In genomic region chr10:4102802-4103344, GRCh38 we compare ENCODE assay signal across 17 cellular contexts.
A peak's percentile ranks its signal among the peaks of the same experiment; 100 is the strongest.
DNase-seq lines count a peak whose midpoint lies in the region; ATAC-seq and TF ChIP-seq lines count a peak whose summit lies in the region.
"Had no signal": no experiment of that assay in that cellular context is flagged by ENCODE, and none has a peak within 500 bp of the region (broad histone marks: within the 10 kb centered on the region; RNA-seq: fewer than 3 reads in every experiment).

No MANE protein-coding gene starts in this region.

- H3K4me3 Mint-ChIP-seq in effector memory CD8-positive, alpha-beta T cell, result no peak overlapping the region
- H3K4me3 Mint-ChIP-seq in activated T-helper 2 cell treated with anti-CD3 and anti-CD28 coated beads, Interferon-gamma antibody, Interleukin-2, Interleukin-4, amounts not matched to agents 10 μg/mL and 5 μg/mL and 100 μg/mL, durations not matched to agents 14 hours and 24 hours and 36 hours (ENCODE audit: low read depth), result no peak overlapping the region
- H3K4me3 Mint-ChIP-seq in HFFc6, result no peak overlapping the region

- peaks cover 31% of the 10 kb centered on the region for H3K4me1 ChIP-seq in MM.1S (ENCODE audit: low read length)
- peaks cover 10% of the 10 kb centered on the region for H3K4me1 ChIP-seq in foreskin keratinocyte
- H3K4me1 ChIP-seq: Caco-2 had no signal

- ATAC-seq in foreskin keratinocyte (no peak), GM19324 (IDR thresholded peaks at IDR 0.05; ENCODE audit: low FRiP score, unreplicated experiment) (no peak)
- no peak for ATAC-seq in effector memory CD8-positive, alpha-beta T cell (replicated peaks)

- H3K27me3 ChIP-seq in MM.1S (replicated peaks; ENCODE audit: insufficient read depth, low read length), result no peaks in the 10 kb centered on the region
- H3K27me3 ChIP-seq in foreskin keratinocyte, result no peaks in the 10 kb centered on the region

- no peaks in the 10 kb centered on the region for H3K9me3 ChIP-seq in MM.1S (replicated peaks; ENCODE audit: insufficient read depth, low read length)

- TF ChIP-seq CTCF in MM.1S (IDR thresholded peaks at IDR 0.05; ENCODE audit: low read length) (no peak), foreskin keratinocyte (conservative IDR thresholded peaks at IDR 0.05) (no peak), HFFc6 (IDR thresholded peaks at IDR 0.05) (no peak)

- no peak overlapping the region for H3K4me3 ChIP-seq in MM.1S (ENCODE audit: low read length)

- H3K4me2 ChIP-seq in MM.1S (ENCODE audit: low read depth, low read length), result peak overlapping the region; percentile 85

- no peak overlapping the region for H2AFZ ChIP-seq in MM.1S (ENCODE audit: low read length)

- peaks cover 8% of the 10 kb centered on the region; the same call in 1 of the 2 replicates for H3F3A ChIP-seq in MM.1S (ENCODE audit: insufficient read depth, low read length)

- no peaks in the 10 kb centered on the region for H3K9me3 Mint-ChIP-seq in effector memory CD8-positive, alpha-beta T cell
- no peaks in the 10 kb centered on the region for H3K9me3 Mint-ChIP-seq in activated T-helper 2 cell treated with anti-CD3 and anti-CD28 coated beads, Interferon-gamma antibody, Interleukin-2, Interleukin-4, amounts not matched to agents 10 μg/mL and 5 μg/mL and 100 μg/mL, durations not matched to agents 14 hours and 24 hours and 36 hours
- no peaks in the 10 kb centered on the region for H3K9me3 Mint-ChIP-seq in HFFc6

- no peaks in the 10 kb centered on the region for H3K9me2 ChIP-seq in MM.1S (replicated peaks; ENCODE audit: insufficient read depth, low read length)

- no peaks in the 10 kb centered on the region for H4K20me1 ChIP-seq in MM.1S (ENCODE audit: insufficient read depth, low read length)

- H3K36me3 ChIP-seq in MM.1S (replicated peaks; ENCODE audit: insufficient read depth, low read length), result no peaks in the 10 kb centered on the region

- no peaks in the 10 kb centered on the region for H3K27me3 Mint-ChIP-seq in effector memory CD8-positive, alpha-beta T cell
- peaks cover 7% of the 10 kb centered on the region for H3K27me3 Mint-ChIP-seq in activated T-helper 2 cell treated with anti-CD3 and anti-CD28 coated beads, Interferon-gamma antibody, Interleukin-2, Interleukin-4, amounts not matched to agents 10 μg/mL and 5 μg/mL and 100 μg/mL, durations not matched to agents 14 hours and 24 hours and 36 hours (ENCODE audit: low read depth)
- H3K27me3 Mint-ChIP-seq in HFFc6 (ENCODE audit: insufficient read depth), result peaks cover under 1% of the 10 kb centered on the region; the same call in 1 of the 2 replicates

- no peak overlapping the region; the same call in 1 of the 2 replicates for H3K27ac ChIP-seq in MM.1S (ENCODE audit: low read length)
- H3K27ac ChIP-seq in foreskin keratinocyte, result no peak overlapping the region
- H3K27ac ChIP-seq: HL-60 had no signal

- H3K4me1 Mint-ChIP-seq in effector memory CD8-positive, alpha-beta T cell (ENCODE audit: low read depth in 2 of 2), result peaks cover 6 to 17% of the 10 kb centered on the region in 2 donors
- peaks cover 29% of the 10 kb centered on the region for H3K4me1 Mint-ChIP-seq in activated T-helper 2 cell treated with anti-CD3 and anti-CD28 coated beads, Interferon-gamma antibody, Interleukin-2, Interleukin-4, amounts not matched to agents 10 μg/mL and 5 μg/mL and 100 μg/mL, durations not matched to agents 14 hours and 24 hours and 36 hours (ENCODE audit: low read depth)
- peaks cover 18% of the 10 kb centered on the region for H3K4me1 Mint-ChIP-seq in HFFc6 (ENCODE audit: low read depth)

- intact Hi-C loops in activated T-helper 2 cell treated with anti-CD3 and anti-CD28 coated beads, Interferon-gamma antibody, Interleukin-2, Interleukin-4, amounts not matched to agents 10 μg/mL and 5 μg/mL and 100 μg/mL, durations not matched to agents 14 hours and 24 hours and 36 hours (cut with micrococcal nuclease), result no loop called here

- no peaks in the 10 kb centered on the region for H3K36me3 Mint-ChIP-seq in effector memory CD8-positive, alpha-beta T cell (ENCODE audit: insufficient read depth)
- no peaks in the 10 kb centered on the region for H3K36me3 Mint-ChIP-seq in activated T-helper 2 cell treated with anti-CD3 and anti-CD28 coated beads, Interferon-gamma antibody, Interleukin-2, Interleukin-4, amounts not matched to agents 10 μg/mL and 5 μg/mL and 100 μg/mL, durations not matched to agents 14 hours and 24 hours and 36 hours (ENCODE audit: low read depth)
- H3K36me3 Mint-ChIP-seq in HFFc6 (ENCODE audit: low read depth), result no peaks in the 10 kb centered on the region

- H3K79me2 ChIP-seq in MM.1S (ENCODE audit: low read length), result no peaks in the 10 kb centered on the region

- no peak overlapping the region for H3K27ac Mint-ChIP-seq in effector memory CD8-positive, alpha-beta T cell
- H3K27ac Mint-ChIP-seq in activated T-helper 2 cell treated with anti-CD3 and anti-CD28 coated beads, Interferon-gamma antibody, Interleukin-2, Interleukin-4, amounts not matched to agents 10 μg/mL and 5 μg/mL and 100 μg/mL, durations not matched to agents 14 hours and 24 hours and 36 hours, result no peak overlapping the region
- H3K27ac Mint-ChIP-seq in HFFc6, result no peak overlapping the region

- H3K9ac ChIP-seq in MM.1S (ENCODE audit: low read length), result no peak overlapping the region

- DNase-seq in EH (ENCODE audit: low read depth) (peak; percentile 42), MM.1S (no peak), SK-N-DZ (ENCODE audit: low spot score) (peak; percentile 42), foreskin keratinocyte (peak; percentile 6 to 36), HFFc6 (no peak)
- DNase-seq in effector memory CD8-positive, alpha-beta T cell, result no peak
- no peak for DNase-seq in activated T-helper 2 cell treated with anti-CD3 and anti-CD28 coated beads, Interferon-gamma antibody, Interleukin-2, Interleukin-4, amounts not matched to agents 10 μg/mL and 5 μg/mL and 100 μg/mL, durations not matched to agents 14 hours and 24 hours and 36 hours (ENCODE audit: low spot score)
- DNase-seq: AML-193, Caco-2, DMS53, GOT3, NCI-H1105 treated with DMSO at 0.1 percent for 48 hours, NCI-H187, NCI-H2171 treated with DMSO at 0.1 percent for 48 hours, NCI-H774 had no signal

Comparison
In these comparisons a context has a peak if more than half of its experiments do, and no peak if none do; other contexts are left out.
1. DNase-seq: peak in EH (single experiment), SK-N-DZ (single experiment) and foreskin keratinocyte (2 of 2); none in MM.1S (single experiment), effector memory CD8-positive, alpha-beta T cell (0 of 3), activated T-helper 2 cell treated with anti-CD3 and anti-CD28 coated beads, Interferon-gamma antibody, Interleukin-2, Interleukin-4, amounts not matched to agents 10 μg/mL and 5 μg/mL and 100 μg/mL, durations not matched to agents 14 hours and 24 hours and 36 hours (single experiment) and HFFc6 (single experiment).